ENCODE assay signal across 23 cellular contexts in genomic region chr2:237022533-237022932, GRCh38.
"Had no signal": no experiment of that assay in that cellular context is flagged by ENCODE, and none has a peak within 500 bp of the region (broad histone marks: within the 10 kb centered on the region; RNA-seq: fewer than 3 reads in every experiment).

No MANE protein-coding gene starts in this region.

- H3K27ac ChIP-seq: body of pancreas, cardiac muscle cell, esophagus squamous epithelium, gastrocnemius medialis, heart left ventricle, ovary, psoas muscle, right atrium auricular region, WERI-Rb-1 had no signal

- H3K4me3 ChIP-seq: body of pancreas, cardiac muscle cell, esophagus squamous epithelium, gastrocnemius medialis, heart left ventricle, ovary, psoas muscle, right atrium auricular region had no signal

- H3K36me3 ChIP-seq: cardiac muscle cell, esophagus squamous epithelium, gastrocnemius medialis, heart left ventricle, ovary, right atrium auricular region, WERI-Rb-1 had no signal

- H3K27me3 ChIP-seq: body of pancreas, cardiac muscle cell, esophagus squamous epithelium, gastrocnemius medialis, heart left ventricle, ovary, right atrium auricular region had no signal

- H3K4me1 ChIP-seq: body of pancreas, gastrocnemius medialis, psoas muscle, right atrium auricular region had no signal

- H3K9me3 ChIP-seq: body of pancreas, gastrocnemius medialis, ovary, psoas muscle had no signal

- ATAC-seq: activated CD8-positive, alpha-beta memory T cell treated with anti-CD3 and anti-CD28 coated beads, Interleukin-2, amount 10 ng/mL, durations not matched to agents 7 days and 5 days; activated CD8-positive, alpha-beta T cell treated with anti-CD3 and anti-CD28 coated beads for 36 hours; activated naive CD8-positive, alpha-beta T cell treated with anti-CD3 and anti-CD28 coated beads, Interleukin-2, amount 50 U/mL, for 24 hours; body of pancreas; gastrocnemius medialis; natural killer cell treated with Interleukin-12 subunit alpha and Interleukin-12 subunit beta and Interleukin-15 and Interleukin-18, amount 100 ng/mL, for 72 hours; psoas muscle; stimulated activated naive CD8-positive, alpha-beta T cell treated with anti-CD3 and anti-CD28 coated beads, Interleukin-15, Interleukin-2, amounts not matched to agents 100 U/mL and 50 U/mL, for 24 hours had no signal

- DNase-seq: activated CD4-positive, alpha-beta T cell treated with anti-CD3 and anti-CD28 coated beads, Interleukin-2, amount 10 ng/mL, durations not matched to agents 7 days and 5 days; activated CD4-positive, CD25-positive, alpha-beta regulatory T cell treated with anti-CD3 and anti-CD28 coated beads, Interleukin-2, amount 50 U/mL, for 72 hours; activated CD8-positive, alpha-beta memory T cell treated with anti-CD3 and anti-CD28 coated beads, Interleukin-2, amount 10 ng/mL, durations not matched to agents 7 days and 5 days; activated CD8-positive, alpha-beta T cell treated with anti-CD3 and anti-CD28 coated beads for 36 hours; activated effector memory CD4-positive, alpha-beta T cell treated with anti-CD3 and anti-CD28 coated beads, Interleukin-2, amount 50 U/mL, for 16 hours; activated naive CD4-positive, alpha-beta T cell treated with anti-CD3 and anti-CD28 coated beads, Interleukin-2, amount 10 ng/mL, durations not matched to agents 7 days and 5 days; activated naive CD8-positive, alpha-beta T cell treated with anti-CD3 and anti-CD28 coated beads, Interleukin-2, amount 50 U/mL, for 24 hours; activated T-cell treated with anti-CD3 and anti-CD28 coated beads for 4 hours; anterior cingulate cortex; body of pancreas; cortex of kidney; endodermal cell; esophagus squamous epithelium; gastrocnemius medialis; heart left ventricle; ovary; psoas muscle; stimulated activated CD4-positive, alpha-beta T cell treated with anti-CD3 and anti-CD28 coated beads, Interleukin-4, amount 100 ng/mL, for 4 hours; stimulated activated naive CD8-positive, alpha-beta T cell treated with anti-CD3 and anti-CD28 coated beads, Interleukin-15, Interleukin-2, amounts not matched to agents 100 U/mL and 50 U/mL, for 24 hours; WERI-Rb-1 had no signal
